In genomic region chr1:59332983-59333382, GRCh38 we compare ENCODE assay signal across 10 cellular contexts. TPM values are rescaled to one million over a fixed set of nuclear protein-coding genes. Genes with fewer than 3 reads are reported as not detected.
A peak's percentile ranks its signal among the peaks of the same experiment; 100 is the strongest.
DNase-seq lines count a peak whose midpoint lies in the region; ATAC-seq and TF ChIP-seq lines count a peak whose summit lies in the region.
"Had no signal": no experiment of that assay in that cellular context is flagged by ENCODE, and none has a peak within 500 bp of the region (broad histone marks: within the 10 kb centered on the region; RNA-seq: fewer than 3 reads in every experiment).

No MANE protein-coding gene starts in this region.

- DNase-seq in EL, result peak; percentile 66
- DNase-seq in HFFc6, result peak; percentile 60
- peak; percentile 58 for DNase-seq in fibroblast of villous mesenchyme (ENCODE audit: low read depth)
- no peak for DNase-seq in endodermal cell
- DNase-seq in SK-N-DZ (ENCODE audit: low spot score), result no peak
- DNase-seq: NCI-H2227 treated with DMSO at 0.1 percent for 48 hours had no signal

- H3K9me3 ChIP-seq in endodermal cell (ENCODE audit: control insufficient read depth, low read length), result no peaks in the 10 kb centered on the region

- H3K4me3 ChIP-seq in fibroblast of villous mesenchyme (ENCODE audit: low read depth, low read length) (no peak overlapping the region), endodermal cell (ENCODE audit: low read length) (no peak overlapping the region)
- H3K4me3 ChIP-seq: lung had no signal

- peak overlapping the region; percentile 54 for H3K27ac Mint-ChIP-seq in HFFc6
- H3K27ac Mint-ChIP-seq in endodermal cell, result no peak overlapping the region

- H3K27me3 Mint-ChIP-seq in HFFc6 (ENCODE audit: insufficient read depth) (peaks cover 1% of the 10 kb centered on the region; the same call in 1 of the 2 replicates), endodermal cell (ENCODE audit: insufficient read depth) (no peaks in the 10 kb centered on the region)

- H3K4me1 ChIP-seq in endodermal cell (ENCODE audit: control insufficient read depth, insufficient read depth, low read length), result no peaks in the 10 kb centered on the region

- no peak overlapping the region for H3K27ac ChIP-seq in endodermal cell (ENCODE audit: low read depth, low read length)

- TF ChIP-seq CTCF in HFFc6 (IDR thresholded peaks at IDR 0.05) (no peak), fibroblast of villous mesenchyme (IDR thresholded peaks at IDR 0.05; ENCODE audit: insufficient read depth, low read depth, low read length) (no peak), endodermal cell (conservative IDR thresholded peaks at IDR 0.05) (no peak)

- no peaks in the 10 kb centered on the region for H3K9me3 Mint-ChIP-seq in HFFc6
- no peaks in the 10 kb centered on the region for H3K9me3 Mint-ChIP-seq in endodermal cell

- no peak overlapping the region for H3K9ac ChIP-seq in endodermal cell (ENCODE audit: extremely low read depth, low read length, poor library complexity, severe bottlenecking)

- H3K36me3 Mint-ChIP-seq in HFFc6 (ENCODE audit: low read depth) (peaks cover 31% of the 10 kb centered on the region), endodermal cell (ENCODE audit: low read depth) (no peaks in the 10 kb centered on the region)

- H3K4me3 Mint-ChIP-seq in HFFc6 (no peak overlapping the region), endodermal cell (no peak overlapping the region)

- no peaks in the 10 kb centered on the region for H3K27me3 ChIP-seq in endodermal cell (ENCODE audit: control insufficient read depth, insufficient read depth, low read length, poor library complexity, severe bottlenecking)

- ATAC-seq in SK-N-SH treated with all-trans-retinoic acid at 6 μM for 48 hours, result peak; percentile 62; the same call in 2 of the 3 replicates
- ATAC-seq in HG02840 (IDR thresholded peaks at IDR 0.05; ENCODE audit: low FRiP score, unreplicated experiment), result no peak
- ATAC-seq in HG03439 (IDR thresholded peaks at IDR 0.05; ENCODE audit: unreplicated experiment), result no peak

- peaks cover 33% of the 10 kb centered on the region for H3K4me1 Mint-ChIP-seq in HFFc6 (ENCODE audit: low read depth)
- no peaks in the 10 kb centered on the region for H3K4me1 Mint-ChIP-seq in endodermal cell

- H3K36me3 ChIP-seq in endodermal cell (ENCODE audit: control insufficient read depth, insufficient read depth, low read length), result no peaks in the 10 kb centered on the region

TF ChIP-seq in SK-N-SH treated with all-trans-retinoic acid at 6 μM for 48 hours, 23 proteins besides CTCF, POLR2A, EP300 and RAD21:
- TF ChIP-seq ZFP3 (CRISPR knock-in tag; IDR thresholded peaks at IDR 0.05) (no peak), BACH2 (CRISPR knock-in tag; IDR thresholded peaks at IDR 0.05; ENCODE audit: borderline replicate concordance) (no peak), TOX (CRISPR knock-in tag; IDR thresholded peaks at IDR 0.05; ENCODE audit: borderline replicate concordance) (no peak), TSHZ2 (CRISPR knock-in tag; IDR thresholded peaks at IDR 0.05) (no peak), CREB5 (CRISPR knock-in tag; IDR thresholded peaks at IDR 0.05; ENCODE audit: low read depth) (no peak), ISL1 (CRISPR knock-in tag; IDR thresholded peaks at IDR 0.05) (no peak), ESRRG (CRISPR knock-in tag; IDR thresholded peaks at IDR 0.05) (no peak), GLIS3 (CRISPR knock-in tag; IDR thresholded peaks at IDR 0.05) (no peak), ZNF70 (CRISPR knock-in tag; IDR thresholded peaks at IDR 0.05) (no peak), CSRNP3 (CRISPR knock-in tag; IDR thresholded peaks at IDR 0.05) (no peak), ZFP30 (CRISPR knock-in tag; IDR thresholded peaks at IDR 0.05) (no peak), ZC3H10 (CRISPR knock-in tag; IDR thresholded peaks at IDR 0.05) (no peak)

RNA-seq across cellular contexts. Expression of gene FGGY, which starts 36.1 kb away (rescaled TPM):
- 10 to 100 TPM; 16.4 to 20.1 (median 18.7) TPM for total RNA-seq in HFFc6 (2021; fragmentation: NEBNext Ultra II Directional; extraction: Animal tissue kit (Norgen Biotek cat#: 25700))
- 11.7 and 13.2 TPM in 2 replicates for total RNA-seq in fibroblast of villous mesenchyme
- 10 to 100 TPM; 14.1 to 14.8 TPM for total RNA-seq in endodermal cell
- 15.6 TPM for polyA plus RNA-seq in endodermal cell (2013, experiment 1 of 2)
- polyA plus RNA-seq in endodermal cell (2013, experiment 2 of 2), result 11.9 TPM
- polyA plus RNA-seq in SK-N-DZ (2014; cell fraction: cytosol; rRNA removed), result 10.4 and 16.9 TPM in 2 replicates
- 9.4 and 10.6 TPM in 2 replicates for polyA plus RNA-seq in SK-N-DZ (2014; cell fraction: nucleus; rRNA removed)

Comparison
In these comparisons a context has a peak if more than half of its experiments do, and no peak if none do; other contexts are left out.
1. DNase-seq: peak in EL (single experiment), HFFc6 (single experiment) and fibroblast of villous mesenchyme (single experiment); none in endodermal cell (single experiment) and SK-N-DZ (single experiment).